Comparison of ENCODE assay signal across 22 cellular contexts in genomic region chr5:1329111-1329579, GRCh38. TPM values are rescaled to one million over a fixed set of nuclear protein-coding genes. Genes with fewer than 3 reads are reported as not detected.
DNase-seq lines count a peak whose midpoint lies in the region; ATAC-seq and TF ChIP-seq lines count a peak whose summit lies in the region.
"Had no signal": no experiment of that assay in that cellular context is flagged by ENCODE, and none has a peak within 500 bp of the region (broad histone marks: within the 10 kb centered on the region; RNA-seq: fewer than 3 reads in every experiment).

No MANE protein-coding gene starts in this region.

- H3K4me1 ChIP-seq in HEK293 (ENCODE audit: control insufficient read depth, insufficient read depth, low read length) (no peaks in the 10 kb centered on the region), osteoblast (ENCODE audit: insufficient read depth, low read length) (no peaks in the 10 kb centered on the region), SJCRH30 (peaks cover 16% of the 10 kb centered on the region)

- POLR2A ChIA-PET in HEK293 (lab: Yijun Ruan, JAX), result interaction anchor here (2.5 to 3.6 kb wide), 2 partner anchors 15 to 19 kb away, joined by 7 to 37 read pairs; partner anchors contain the start of gene CLPTM1L

- peaks cover 25% of the 10 kb centered on the region for H3K4me1 Mint-ChIP-seq in chondrocyte (ENCODE audit: low read depth)
- H3K4me1 Mint-ChIP-seq: activated CD8-positive, alpha-beta memory T cell treated with anti-CD3 and anti-CD28 coated beads, Interleukin-2, amount 10 ng/mL, durations not matched to agents 7 days and 5 days had no signal

- H3K36me3 Mint-ChIP-seq in chondrocyte (ENCODE audit: low read depth), result peaks cover 48% of the 10 kb centered on the region

- no peak overlapping the region for H3K4me3 Mint-ChIP-seq in chondrocyte (ENCODE audit: unreplicated experiment)
- H3K4me3 Mint-ChIP-seq: activated CD8-positive, alpha-beta memory T cell treated with anti-CD3 and anti-CD28 coated beads, Interleukin-2, amount 10 ng/mL, durations not matched to agents 7 days and 5 days had no signal

- H2AFZ ChIP-seq in osteoblast (ENCODE audit: low read length), result no peak overlapping the region

- peaks cover 1 to 76% of the 10 kb centered on the region in 2 experiments; a peak in 2 of 3 replicates for H3K36me3 ChIP-seq in HEK293 (ENCODE audit: control insufficient read depth in 2 of 2, insufficient read depth in 1 of 2, low read length in 2 of 2)
- peaks cover 50% of the 10 kb centered on the region for H3K36me3 ChIP-seq in osteoblast (ENCODE audit: insufficient read depth, low read length)
- peaks cover 19% of the 10 kb centered on the region for H3K36me3 ChIP-seq in SJCRH30

- H3K27ac ChIP-seq in 22Rv1 (peak overlapping the region; percentile 70), HEK293 (ENCODE audit: extremely low read depth, low read depth, low read length) (no peak overlapping the region), osteoblast (ENCODE audit: low read depth, low read length) (no peak overlapping the region), SJCRH30 (no peak overlapping the region)

- no peak for ATAC-seq in HG02763 (IDR thresholded peaks at IDR 0.05; ENCODE audit: unreplicated experiment)
- ATAC-seq: activated CD8-positive, alpha-beta memory T cell treated with anti-CD3 and anti-CD28 coated beads, Interleukin-2, amount 10 ng/mL, durations not matched to agents 7 days and 5 days; mucosa of descending colon had no signal

- H3K9me3 ChIP-seq in HEK293 (ENCODE audit: control insufficient read depth, insufficient read depth, low read depth, low read length) (no peaks in the 10 kb centered on the region), osteoblast (ENCODE audit: low read depth, low read length) (no peaks in the 10 kb centered on the region), SJCRH30 (replicated peaks) (no peaks in the 10 kb centered on the region)
- H3K9me3 ChIP-seq: mucosa of descending colon, SK-N-SH had no signal

- no peaks in the 10 kb centered on the region for H3K27me3 ChIP-seq in osteoblast (ENCODE audit: insufficient read depth, low read length)
- no peaks in the 10 kb centered on the region for H3K27me3 ChIP-seq in SJCRH30

- H3K27ac Mint-ChIP-seq in chondrocyte (ENCODE audit: unreplicated experiment), result no peak overlapping the region
- H3K27ac Mint-ChIP-seq: activated CD8-positive, alpha-beta memory T cell treated with anti-CD3 and anti-CD28 coated beads, Interleukin-2, amount 10 ng/mL, durations not matched to agents 7 days and 5 days had no signal

- H3K27me3 Mint-ChIP-seq in chondrocyte (ENCODE audit: low read depth), result no peaks in the 10 kb centered on the region
- H3K27me3 Mint-ChIP-seq: activated CD8-positive, alpha-beta memory T cell treated with anti-CD3 and anti-CD28 coated beads, Interleukin-2, amount 10 ng/mL, durations not matched to agents 7 days and 5 days had no signal

- CTCF ChIA-PET in HEK293 (lab: Yijun Ruan, JAX), result interaction anchor here (0.6 to 0.7 kb wide), 2 partner anchors 190 to 292 kb away, joined by 3 to 4 read pairs; no protein-coding TSS in a partner anchor

- H3K79me2 ChIP-seq in osteoblast (ENCODE audit: insufficient read depth, low read length), result no peaks in the 10 kb centered on the region

- H3K4me3 ChIP-seq in HEK293 (ENCODE audit: low read depth, low read length), result no peak overlapping the region
- no peak overlapping the region for H3K4me3 ChIP-seq in osteoblast (ENCODE audit: insufficient read depth, low read length)
- H3K4me3 ChIP-seq in SJCRH30, result no peak overlapping the region
- H3K4me3 ChIP-seq: mucosa of descending colon had no signal

- no peak for TF ChIP-seq CTCF in 22Rv1 (IDR thresholded peaks at IDR 0.05)
- no peak for TF ChIP-seq CTCF in HEK293 (tag by site-specific recombination; IDR thresholded peaks at IDR 0.05)
- TF ChIP-seq CTCF in chondrocyte (IDR thresholded peaks at IDR 0.05), result no peak
- TF ChIP-seq CTCF in osteoblast (IDR thresholded peaks at IDR 0.05; ENCODE audit: extremely low read depth, low read depth, low read length), result no peak

- DNase-seq in chondrocyte (ENCODE audit: low spot score), result peak; percentile 75
- DNase-seq in osteoblast (ENCODE audit: insufficient read length, low spot score, missing footprints), result peak; percentile 34
- no peak for DNase-seq in cerebellar nuclear complex (lab: John Stamatoyannopoulos, UW)
- DNase-seq in SJCRH30, result no peak
- DNase-seq in DMS 273 treated with DMSO at 0.1 percent for 48 hours (lab: John Stamatoyannopoulos, UW), result no peak
- DNase-seq: activated CD4-positive, alpha-beta T cell treated with anti-CD3 and anti-CD28 coated beads for 1 hour; activated CD8-positive, alpha-beta memory T cell treated with anti-CD3 and anti-CD28 coated beads, Interleukin-2, amount 10 ng/mL, durations not matched to agents 7 days and 5 days; activated gamma-delta T cell treated with Interleukin-2 at 50 U/mL for 16 hours; anterior cingulate cortex; IMR-90; NCI-H2081; NCI-H526 treated with DMSO at 0.1 percent for 48 hours; SK-N-SH; stimulated activated CD4-positive, alpha-beta T cell treated with anti-CD3 and anti-CD28 coated beads, Interleukin-15, amount 100 ng/mL, for 24 hours; stimulated activated naive CD4-positive, alpha-beta T cell; T-helper 9 cell had no signal

- H3K4me2 ChIP-seq in osteoblast (ENCODE audit: insufficient read depth, low read length), result no peak overlapping the region
- H3K4me2 ChIP-seq: SK-N-SH had no signal

- H3K9me3 Mint-ChIP-seq in chondrocyte (ENCODE audit: low read depth), result peaks cover 22% of the 10 kb centered on the region

- peaks cover 11% of the 10 kb centered on the region for H4K20me1 ChIP-seq in osteoblast (ENCODE audit: insufficient read depth, low read length)

TF ChIP-seq in HEK293, 187 proteins besides CTCF, POLR2A, EP300 and RAD21:
- TF ChIP-seq ZNF335 (tag by site-specific recombination; conservative IDR thresholded peaks at IDR 0.05) (no peak), MEIS1 (CRISPR knock-in tag; IDR thresholded peaks at IDR 0.05; ENCODE audit: borderline replicate concordance) (no peak), ZBTB6 (tag by site-specific recombination; IDR thresholded peaks at IDR 0.05) (no peak), MYNN (tag by site-specific recombination; IDR thresholded peaks at IDR 0.05; ENCODE audit: borderline replicate concordance) (no peak), ZSCAN16 (tag by site-specific recombination; IDR thresholded peaks at IDR 0.05) (peak; percentile 78), ZNF146 (tag by site-specific recombination; IDR thresholded peaks at IDR 0.05) (no peak), TSHZ1 (tag by site-specific recombination; IDR thresholded peaks at IDR 0.05; ENCODE audit: borderline replicate concordance) (no peak)
- TF ChIP-seq, protein P1, sequence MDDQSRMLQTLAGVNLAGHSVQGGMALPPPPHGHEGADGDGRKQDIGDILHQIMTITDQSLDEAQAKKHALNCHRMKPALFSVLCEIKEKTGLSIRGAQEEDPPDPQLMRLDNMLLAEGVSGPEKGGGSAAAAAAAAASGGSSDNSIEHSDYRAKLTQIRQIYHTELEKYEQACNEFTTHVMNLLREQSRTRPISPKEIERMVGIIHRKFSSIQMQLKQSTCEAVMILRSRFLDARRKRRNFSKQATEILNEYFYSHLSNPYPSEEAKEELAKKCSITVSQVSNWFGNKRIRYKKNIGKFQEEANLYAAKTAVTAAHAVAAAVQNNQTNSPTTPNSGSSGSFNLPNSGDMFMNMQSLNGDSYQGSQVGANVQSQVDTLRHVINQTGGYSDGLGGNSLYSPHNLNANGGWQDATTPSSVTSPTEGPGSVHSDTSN (CRISPR knock-in tag; IDR thresholded peaks at IDR 0.05), result no peak

RNA-seq across cellular contexts. Expression of gene CLPTM1L, which starts 15.8 kb away (rescaled TPM):
- total RNA-seq in chondrocyte (75.8 to 108 TPM (median 81.6 TPM) in 3 replicates), osteoblast (134 and 139 TPM in 2 replicates)
- total RNA-seq in SJCRH30 (2014; rRNA removed; shearing (Covaris generic)), result 83.2 and 93.4 TPM in 2 replicates

RNA-seq across cellular contexts. Expression of gene TERT, which starts 34.3 kb away (rescaled TPM):
- not detected in 3 replicates for total RNA-seq in chondrocyte
- not detected in 2 replicates for total RNA-seq in osteoblast
- not detected in 2 replicates for total RNA-seq in SJCRH30 (2014; rRNA removed; shearing (Covaris generic))
- total RNA-seq: frontal cortex, IMR-90, ureter had no signal

Comparison
In these comparisons a context has a peak if more than half of its experiments do, and no peak if none do; other contexts are left out.
1. DNase-seq: peak in chondrocyte (single experiment) and osteoblast (single experiment); none in cerebellar nuclear complex (0 of 2), SJCRH30 (0 of 2) and DMS 273 treated with DMSO at 0.1 percent for 48 hours (single experiment).